In the genomic region with DNA sequence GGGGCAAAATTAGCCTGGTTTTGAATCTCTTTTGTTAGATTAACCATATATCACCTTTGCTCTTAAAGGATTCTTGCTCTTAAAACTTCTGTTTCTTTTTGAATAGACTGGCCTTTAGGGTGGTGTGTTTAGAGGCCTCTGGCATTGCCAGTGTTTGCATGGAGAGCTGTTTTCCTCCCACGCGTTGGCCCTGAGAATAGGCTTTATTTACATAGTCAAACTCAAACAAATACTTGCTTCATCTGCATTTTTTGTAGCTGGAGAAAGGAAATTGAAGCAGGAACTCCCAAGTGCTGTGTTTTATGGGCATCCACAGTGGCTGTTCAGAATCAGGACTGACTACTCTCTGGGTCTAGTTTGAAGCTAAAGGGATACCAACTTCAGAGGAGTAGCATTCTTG, we compare ENCODE assay signal across 1 cellular context.
TF ChIP-seq lines count a peak whose summit lies in the region.

No MANE protein-coding gene starts in this region.

TF ChIP-seq in H1, 55 proteins besides CTCF, POLR2A, EP300 and RAD21:
- TF ChIP-seq EZH2 (IDR thresholded peaks at IDR 0.05; ENCODE audit: low read depth, low read length, severe bottlenecking) (no peak), EGR1 (IDR thresholded peaks at IDR 0.05; ENCODE audit: borderline replicate concordance, low read depth, low read length) (peak; percentile 81)
